Comparison of ENCODE assay signal across 1 cellular context in genomic region chr17:44071198-44071520, GRCh38.
TF ChIP-seq lines count a peak whose summit lies in the region.

No MANE protein-coding gene starts in this region.

TF ChIP-seq in IMR-90, 13 proteins besides CTCF, POLR2A, EP300 and RAD21:
- TF ChIP-seq USF2 (IDR thresholded peaks at IDR 0.05; ENCODE audit: low read depth, low read length) (no peak), RFX5 (IDR thresholded peaks at IDR 0.05; ENCODE audit: low read depth, low read length) (no peak), MAFK (IDR thresholded peaks at IDR 0.05; ENCODE audit: low read depth, low read length) (no peak), SMC3 (IDR thresholded peaks at IDR 0.05; ENCODE audit: low read depth, low read length) (peak; percentile 26; the same call in 1 of the 2 replicates), FOS (IDR thresholded peaks at IDR 0.05; ENCODE audit: low read depth, low read length) (0 out of 2 replicates have a peak, but pooled peaks have one; percentile 50), MAZ (IDR thresholded peaks at IDR 0.05; ENCODE audit: borderline replicate concordance, low read depth, low read length) (peak; percentile 36; the same call in 1 of the 2 replicates), RCOR1 (IDR thresholded peaks at IDR 0.05; ENCODE audit: insufficient replicate concordance, low read length) (no peak), CEBPB (IDR thresholded peaks at IDR 0.05; ENCODE audit: low read depth, low read length) (peak; percentile 6; the same call in 1 of the 2 replicates), ELK1 (IDR thresholded peaks at IDR 0.05; ENCODE audit: borderline replicate concordance, low read depth, low read length) (no peak), BHLHE40 (IDR thresholded peaks at IDR 0.05; ENCODE audit: low read depth, low read length) (no peak), MXI1 (IDR thresholded peaks at IDR 0.05; ENCODE audit: borderline replicate concordance, low read depth, low read length) (0 out of 2 replicates have a peak, but pooled peaks have one; percentile 48), NFE2L2 (IDR thresholded peaks at IDR 0.05; ENCODE audit: low read depth, low read length) (no peak)
